In the genomic region with DNA sequence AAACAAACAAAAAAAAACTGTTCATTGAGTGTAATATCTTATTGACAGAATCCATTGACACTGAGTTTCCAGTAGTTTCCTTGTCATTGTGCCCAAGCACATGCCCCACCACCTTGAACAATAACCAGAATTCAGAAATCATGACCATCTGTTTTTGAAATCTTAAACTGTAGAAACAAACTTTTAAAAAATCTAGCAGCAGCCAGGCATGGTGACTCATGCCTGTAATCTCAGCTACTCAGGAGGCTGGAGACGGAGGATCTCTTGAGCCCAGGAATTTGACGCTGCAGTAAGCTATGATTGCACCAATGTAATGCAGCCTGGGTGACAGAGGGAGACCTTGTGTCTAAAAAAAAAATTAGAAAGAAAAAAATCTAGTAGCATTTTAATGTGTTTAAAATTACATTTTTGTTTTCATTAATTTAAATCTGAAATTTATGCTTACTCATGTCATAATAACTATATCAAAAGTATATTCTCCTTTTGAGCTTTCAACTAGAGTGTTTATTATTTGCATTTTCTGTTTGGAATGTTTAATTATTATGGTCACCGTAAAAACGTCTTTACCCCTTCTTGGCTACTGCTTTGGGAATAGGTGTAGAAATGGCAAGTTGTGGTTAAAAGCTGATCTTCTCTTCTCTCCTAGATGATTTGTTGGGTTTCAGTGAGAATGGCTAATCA, we compare ENCODE assay signal across 16 cellular contexts. TPM values are rescaled to one million over a fixed set of nuclear protein-coding genes. Genes with fewer than 3 reads are reported as not detected.
DNase-seq lines count a peak whose midpoint lies in the region; TF ChIP-seq lines count a peak whose summit lies in the region.
"Had no signal": no experiment of that assay in that cellular context is flagged by ENCODE, and none has a peak within 500 bp of the region (broad histone marks: within the 10 kb centered on the region; RNA-seq: fewer than 3 reads in every experiment).

No MANE protein-coding gene starts in this region.

- H3K27ac Mint-ChIP-seq in activated CD4-positive, alpha-beta memory T cell treated with anti-CD3 and anti-CD28 coated beads, Interleukin-2, amount 10 ng/mL, durations not matched to agents 7 days and 5 days: no peak overlapping the region
- H3K27ac Mint-ChIP-seq in activated naive CD4-positive, alpha-beta T cell treated with anti-CD3 and anti-CD28 coated beads for 36 hours: no peak overlapping the region
- H3K27ac Mint-ChIP-seq: mesothelial cell of epicardium; stimulated activated naive CD8-positive, alpha-beta T cell treated with anti-CD3 and anti-CD28 coated beads, Interleukin-15, amount 100 ng/mL, for 72 hours; T-helper 1 cell treated with Interleukin-12 subunit alpha and Interleukin-12 subunit beta and Interleukin-4 antibody, amounts not matched to agents 30 μg/mL and 1 μg/mL, for 36 hours had no signal

- no peaks in the 10 kb centered on the region for H3K9me3 Mint-ChIP-seq in activated CD4-positive, alpha-beta memory T cell treated with anti-CD3 and anti-CD28 coated beads, Interleukin-2, amount 10 ng/mL, durations not matched to agents 7 days and 5 days
- no peaks in the 10 kb centered on the region for H3K9me3 Mint-ChIP-seq in activated naive CD4-positive, alpha-beta T cell treated with anti-CD3 and anti-CD28 coated beads for 36 hours
- H3K9me3 Mint-ChIP-seq: mesothelial cell of epicardium; stimulated activated naive CD8-positive, alpha-beta T cell treated with anti-CD3 and anti-CD28 coated beads, Interleukin-15, amount 100 ng/mL, for 72 hours; T-helper 1 cell treated with Interleukin-12 subunit alpha and Interleukin-12 subunit beta and Interleukin-4 antibody, amounts not matched to agents 30 μg/mL and 1 μg/mL, for 36 hours had no signal

- DNase-seq in AG10803 (ENCODE audit: low read depth): peak; percentile 72
- peak; percentile 77 for DNase-seq in NCI-H226
- DNase-seq in brain microvascular endothelial cell: peak; percentile 87
- peak; percentile 83 for DNase-seq in islet precursor cell
- DNase-seq in AG08396 (ENCODE audit: low spot score): no peak
- DNase-seq in activated CD4-positive, alpha-beta memory T cell treated with anti-CD3 and anti-CD28 coated beads, Interleukin-2, amount 10 ng/mL, durations not matched to agents 7 days and 5 days: no peak
- DNase-seq in activated naive CD4-positive, alpha-beta T cell treated with anti-CD3 and anti-CD28 coated beads for 36 hours: no peak
- DNase-seq in activated T-cell treated with anti-CD3 and anti-CD28 coated beads for 4 hours: no peak
- DNase-seq: activated CD4-positive, CD25-positive, alpha-beta regulatory T cell treated with anti-CD3 and anti-CD28 coated beads, Interleukin-2, amount 50 U/mL, for 72 hours; dermis blood vessel endothelial cell; NCI-H2029; NCI-H69; ovary; stimulated activated naive CD8-positive, alpha-beta T cell treated with anti-CD3 and anti-CD28 coated beads, Interleukin-15, amount 100 ng/mL, for 72 hours had no signal

- no peak overlapping the region for H3K4me3 ChIP-seq in AG10803 (ENCODE audit: low read length)
- H3K4me3 ChIP-seq in brain microvascular endothelial cell (ENCODE audit: low read depth, low read length): no peak overlapping the region
- H3K4me3 ChIP-seq: ovary had no signal

- peak overlapping the region; percentile 70 for H3K27ac ChIP-seq in brain microvascular endothelial cell
- H3K27ac ChIP-seq: ovary had no signal

- H3K36me3 ChIP-seq in brain microvascular endothelial cell (replicated peaks): peaks cover 3% of the 10 kb centered on the region
- H3K36me3 ChIP-seq: ovary had no signal

- no peaks in the 10 kb centered on the region for H3K27me3 Mint-ChIP-seq in activated CD4-positive, alpha-beta memory T cell treated with anti-CD3 and anti-CD28 coated beads, Interleukin-2, amount 10 ng/mL, durations not matched to agents 7 days and 5 days
- H3K27me3 Mint-ChIP-seq in activated naive CD4-positive, alpha-beta T cell treated with anti-CD3 and anti-CD28 coated beads for 36 hours (ENCODE audit: low read depth): no peaks in the 10 kb centered on the region
- H3K27me3 Mint-ChIP-seq: stimulated activated naive CD8-positive, alpha-beta T cell treated with anti-CD3 and anti-CD28 coated beads, Interleukin-15, amount 100 ng/mL, for 72 hours had no signal

- H3K4me1 Mint-ChIP-seq in activated CD4-positive, alpha-beta memory T cell treated with anti-CD3 and anti-CD28 coated beads, Interleukin-2, amount 10 ng/mL, durations not matched to agents 7 days and 5 days: peaks cover 15% of the 10 kb centered on the region
- H3K4me1 Mint-ChIP-seq in activated naive CD4-positive, alpha-beta T cell treated with anti-CD3 and anti-CD28 coated beads for 36 hours (ENCODE audit: low read depth): peaks cover 13% of the 10 kb centered on the region

- in situ Hi-C loops in brain microvascular endothelial cell (cut with HindIII; ENCODE audit: low pct_ligation_motif_present, low sequenced_read_pairs): no loop called here

- no peaks in the 10 kb centered on the region for H3K27me3 ChIP-seq in brain microvascular endothelial cell (replicated peaks)
- H3K27me3 ChIP-seq: ovary had no signal

- POLR2A ChIA-PET in activated CD4-positive, alpha-beta memory T cell treated with anti-CD3 and anti-CD28 coated beads, Interleukin-2, amount 10 ng/mL, durations not matched to agents 7 days and 5 days (lab: Charles Lee): no interaction called here

- TF ChIP-seq CTCF in AG10803 (conservative IDR thresholded peaks at IDR 0.05; ENCODE audit: low read length) (no peak), brain microvascular endothelial cell (IDR thresholded peaks at IDR 0.05; ENCODE audit: low read depth, low read length, missing control alignments) (no peak)

- no peak overlapping the region for H3K4me3 Mint-ChIP-seq in activated CD4-positive, alpha-beta memory T cell treated with anti-CD3 and anti-CD28 coated beads, Interleukin-2, amount 10 ng/mL, durations not matched to agents 7 days and 5 days
- no peak overlapping the region for H3K4me3 Mint-ChIP-seq in activated naive CD4-positive, alpha-beta T cell treated with anti-CD3 and anti-CD28 coated beads for 36 hours
- H3K4me3 Mint-ChIP-seq: mesothelial cell of epicardium; stimulated activated naive CD8-positive, alpha-beta T cell treated with anti-CD3 and anti-CD28 coated beads, Interleukin-15, amount 100 ng/mL, for 72 hours; T-helper 1 cell treated with Interleukin-12 subunit alpha and Interleukin-12 subunit beta and Interleukin-4 antibody, amounts not matched to agents 30 μg/mL and 1 μg/mL, for 36 hours had no signal

- CTCF ChIA-PET in activated CD4-positive, alpha-beta memory T cell treated with anti-CD3 and anti-CD28 coated beads, Interleukin-2, amount 10 ng/mL, durations not matched to agents 7 days and 5 days (lab: Charles Lee): no interaction called here
- CTCF ChIA-PET in activated naive CD4-positive, alpha-beta T cell treated with anti-CD3 and anti-CD28 coated beads for 36 hours (lab: Charles Lee): interaction anchor here (0.7 kb wide), 1 partner anchor 1117 kb away, joined by 4 read pairs; no protein-coding TSS in a partner anchor

- peaks cover 50% of the 10 kb centered on the region for H3K36me3 Mint-ChIP-seq in activated CD4-positive, alpha-beta memory T cell treated with anti-CD3 and anti-CD28 coated beads, Interleukin-2, amount 10 ng/mL, durations not matched to agents 7 days and 5 days (ENCODE audit: low read depth)
- H3K36me3 Mint-ChIP-seq in activated naive CD4-positive, alpha-beta T cell treated with anti-CD3 and anti-CD28 coated beads for 36 hours (ENCODE audit: low read depth): peaks cover 37% of the 10 kb centered on the region

- intact Hi-C loops in activated naive CD4-positive, alpha-beta T cell treated with anti-CD3 and anti-CD28 coated beads for 36 hours (cut with micrococcal nuclease): no loop called here

RNA-seq across cellular contexts. Expression of gene STON1, which starts 25.2 kb away (rescaled TPM):
- 1 to 10 TPM; 2.1 to 3.0 TPM for total RNA-seq in activated CD4-positive, alpha-beta memory T cell treated with anti-CD3 and anti-CD28 coated beads, Interleukin-2, amount 10 ng/mL, durations not matched to agents 7 days and 5 days
- under 1 TPM; 0.45 to 0.57 TPM for total RNA-seq in activated naive CD4-positive, alpha-beta T cell treated with anti-CD3 and anti-CD28 coated beads for 36 hours

Comparison
In these comparisons a context has a peak if more than half of its experiments do, and no peak if none do; other contexts are left out.
1. DNase-seq: peak in AG10803 (single experiment), NCI-H226 (single experiment), brain microvascular endothelial cell (single experiment) and islet precursor cell (single experiment); none in AG08396 (single experiment), activated CD4-positive, alpha-beta memory T cell treated with anti-CD3 and anti-CD28 coated beads, Interleukin-2, amount 10 ng/mL, durations not matched to agents 7 days and 5 days (single experiment), activated naive CD4-positive, alpha-beta T cell treated with anti-CD3 and anti-CD28 coated beads for 36 hours (single experiment) and activated T-cell treated with anti-CD3 and anti-CD28 coated beads for 4 hours (single experiment).